Comparison of ENCODE assay signal across 19 cellular contexts in genomic region chr22:48834404-48834803, GRCh38.
"Had no signal": no experiment of that assay in that cellular context is flagged by ENCODE, and none has a peak within 500 bp of the region (broad histone marks: within the 10 kb centered on the region; RNA-seq: fewer than 3 reads in every experiment).

No MANE protein-coding gene starts in this region.

- H3K4me1 Mint-ChIP-seq: neural crest cell had no signal

- H3K4me3 ChIP-seq: esophagus muscularis mucosa, gastrocnemius medialis, tibial artery, upper lobe of left lung, uterus had no signal

- H3K27ac Mint-ChIP-seq: effector memory CD8-positive, alpha-beta T cell; natural killer cell; progenitor cell of endocrine pancreas had no signal

- DNase-seq: effector memory CD8-positive, alpha-beta T cell; gastrocnemius medialis; glutamatergic neuron; islet precursor cell; mammary epithelial cell; natural killer cell; right cardiac atrium; small intestine; stimulated activated CD4-positive, alpha-beta T cell treated with anti-CD3 and anti-CD28 coated beads, Interleukin-12 subunit alpha, Interleukin-12 subunit beta, amount 100 ng/mL, for 4 hours; stimulated activated CD4-positive, alpha-beta T cell treated with anti-CD3 and anti-CD28 coated beads, Interleukin-2, amount 100 ng/mL, for 48 hours; stimulated activated naive CD8-positive, alpha-beta T cell treated with anti-CD3 and anti-CD28 coated beads, Interleukin-15, Interleukin-2, amounts not matched to agents 100 U/mL and 50 U/mL, for 24 hours; tibial artery; upper lobe of left lung; uterus had no signal

- H3K36me3 ChIP-seq: esophagus muscularis mucosa, gastrocnemius medialis, tibial artery, upper lobe of left lung, uterus had no signal

- H3K36me3 Mint-ChIP-seq: natural killer cell had no signal

- H3K9me3 ChIP-seq: gastrocnemius medialis, uterus had no signal

- H3K4me3 Mint-ChIP-seq: effector memory CD8-positive, alpha-beta T cell; natural killer cell; neural crest cell had no signal

- H3K27ac ChIP-seq: epithelial cell of prostate, esophagus muscularis mucosa, gastrocnemius medialis, tibial artery, upper lobe of left lung, uterus had no signal

- H3K27me3 ChIP-seq: gastrocnemius medialis, tibial artery, upper lobe of left lung, uterus had no signal

- ATAC-seq: effector memory CD8-positive, alpha-beta T cell; gastrocnemius medialis; left lobe of liver; natural killer cell; right cardiac atrium; stimulated activated naive CD8-positive, alpha-beta T cell treated with anti-CD3 and anti-CD28 coated beads, Interleukin-15, Interleukin-2, amounts not matched to agents 100 U/mL and 50 U/mL, for 24 hours had no signal

- H3K4me1 ChIP-seq: esophagus muscularis mucosa, gastrocnemius medialis, tibial artery, upper lobe of left lung, uterus had no signal
